ENCODE assay signal across 3 cellular contexts in genomic region chr6:68122032-68122431, GRCh38.
TF ChIP-seq lines count a peak whose summit lies in the region.

No MANE protein-coding gene starts in this region.

TF ChIP-seq in A549, 52 proteins besides CTCF, POLR2A, EP300 and RAD21:
- TF ChIP-seq ELK1 (IDR thresholded peaks at IDR 0.05; ENCODE audit: low read depth, low read length), result no peak
- TF ChIP-seq ZFP36 (IDR thresholded peaks at IDR 0.05; ENCODE audit: borderline replicate concordance, partially characterized antibody), result peak; percentile 49
- no peak for TF ChIP-seq MAX (IDR thresholded peaks at IDR 0.05)
- no peak for TF ChIP-seq SMC3 (IDR thresholded peaks at IDR 0.05)

TF ChIP-seq in GM23338, 12 proteins besides CTCF, POLR2A, EP300 and RAD21 (continued from another document):
- TF ChIP-seq REST (IDR thresholded peaks at IDR 0.05; ENCODE audit: unreplicated experiment), result no peak
- no peak for TF ChIP-seq EZH2phosphoT487 (IDR thresholded peaks at IDR 0.05; ENCODE audit: unreplicated experiment)
- TF ChIP-seq STAT1 (IDR thresholded peaks at IDR 0.05; ENCODE audit: unreplicated experiment), result no peak
- TF ChIP-seq JUNB (IDR thresholded peaks at IDR 0.05; ENCODE audit: unreplicated experiment), result no peak
- no peak for TF ChIP-seq ETS1 (IDR thresholded peaks at IDR 0.05)
- no peak for TF ChIP-seq ZNF331 (CRISPR knock-in tag; IDR thresholded peaks at IDR 0.05; ENCODE audit: low read depth)
- TF ChIP-seq POLR2AphosphoS5 (IDR thresholded peaks at IDR 0.05; ENCODE audit: low read depth), result no peak
- no peak for TF ChIP-seq EZH2 (IDR thresholded peaks at IDR 0.05; ENCODE audit: low read depth, unreplicated experiment)
- no peak for TF ChIP-seq NANOG (IDR thresholded peaks at IDR 0.05; ENCODE audit: borderline replicate concordance)
TF ChIP-seq in GM23338: peak in this region for 0.

TF ChIP-seq in K562, 482 proteins besides CTCF, POLR2A, EP300 and RAD21 (continued from another document):
- TF ChIP-seq YY1 (IDR thresholded peaks at IDR 0.05; ENCODE audit: borderline replicate concordance in 1 of 3, control insufficient read depth in 1 of 3, extremely low read depth in 1 of 3, insufficient read depth in 3 of 3, insufficient read length in 1 of 3, insufficient replicate concordance in 2 of 3, low read depth in 1 of 3, low read length in 2 of 3) (peak in 1 of 3 experiments; percentile 16), ZNF41 (CRISPR knock-in tag; conservative IDR thresholded peaks at IDR 0.05) (no peak), TRIM28 (IDR thresholded peaks at IDR 0.05) (peak; percentile 89), ZFP36 (IDR thresholded peaks at IDR 0.05; ENCODE audit: low read depth, low read length, partially characterized antibody) (peak; percentile 95), RB1 (IDR thresholded peaks at IDR 0.05; ENCODE audit: low read depth) (no peak), CBX3 (IDR thresholded peaks at IDR 0.05; ENCODE audit: borderline replicate concordance in 1 of 2, low read length in 2 of 2) (peak in 1 of 2 experiments; percentile 91; a peak in 1 of 3 replicates), POLR2G (IDR thresholded peaks at IDR 0.05; ENCODE audit: low read depth, low read length) (no peak), POLR2AphosphoS5 (IDR thresholded peaks at IDR 0.05; ENCODE audit: control insufficient read depth, insufficient read depth, low read depth, low read length) (no peak), CBX5 (IDR thresholded peaks at IDR 0.05; ENCODE audit: borderline replicate concordance, low read depth) (peak; percentile 90), ZNF77 (CRISPR knock-in tag; IDR thresholded peaks at IDR 0.05) (no peak), EWSR1 (IDR thresholded peaks at IDR 0.05; ENCODE audit: borderline replicate concordance, low read depth, partially characterized antibody) (no peak), CEBPZ (IDR thresholded peaks at IDR 0.05; ENCODE audit: borderline replicate concordance, low read depth, low read length) (peak; percentile 74), CHAMP1 (IDR thresholded peaks at IDR 0.05) (peak; percentile 55; the same call in 1 of the 2 replicates), RBM17 (IDR thresholded peaks at IDR 0.05; ENCODE audit: borderline replicate concordance, low read depth, low read length) (no peak), ZNF280A (IDR thresholded peaks at IDR 0.05; ENCODE audit: low read depth, partially characterized antibody) (peak; percentile 64)
